ENCODE assay signal across 1 cellular context in the genomic region with DNA sequence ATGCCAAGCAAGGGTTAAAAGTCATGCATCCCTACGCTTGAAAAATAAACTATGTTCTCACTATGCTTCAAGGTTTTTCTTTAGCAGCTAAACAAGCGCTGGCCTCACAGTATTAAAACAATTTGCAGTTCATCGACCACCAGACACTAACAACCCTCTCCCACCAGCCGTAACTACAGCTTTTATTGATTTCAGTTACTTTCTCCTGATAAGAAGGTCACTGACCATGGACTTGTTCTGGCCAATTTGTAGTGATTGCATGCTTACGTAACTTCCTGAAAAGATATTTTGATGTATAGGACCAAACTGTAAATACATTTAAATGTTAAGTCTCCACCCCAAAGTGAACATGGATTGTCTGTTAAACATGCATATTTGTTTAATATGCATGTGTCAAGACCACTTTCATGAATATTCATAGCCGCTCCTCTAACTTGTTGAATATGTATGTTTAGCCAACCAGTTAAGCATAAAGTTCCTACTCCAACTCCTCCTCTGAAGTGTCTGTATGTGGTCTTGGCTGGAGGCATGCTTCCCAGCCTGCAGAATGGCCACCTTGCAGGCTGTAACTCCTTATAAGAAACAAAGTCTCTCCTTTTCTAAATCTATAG.
TF ChIP-seq lines count a peak whose summit lies in the region.

No MANE protein-coding gene starts in this region.

TF ChIP-seq in GM23338, 12 proteins besides CTCF, POLR2A, EP300 and RAD21 (continued from another document):
- TF ChIP-seq JUNB (IDR thresholded peaks at IDR 0.05; ENCODE audit: unreplicated experiment) (no peak), STAT1 (IDR thresholded peaks at IDR 0.05; ENCODE audit: unreplicated experiment) (no peak), ZNF331 (CRISPR knock-in tag; IDR thresholded peaks at IDR 0.05; ENCODE audit: low read depth) (no peak), EZH2 (IDR thresholded peaks at IDR 0.05; ENCODE audit: low read depth, unreplicated experiment) (no peak), EZH2phosphoT487 (IDR thresholded peaks at IDR 0.05; ENCODE audit: unreplicated experiment) (no peak), POLR2AphosphoS5 (IDR thresholded peaks at IDR 0.05; ENCODE audit: low read depth) (no peak), NANOG (IDR thresholded peaks at IDR 0.05; ENCODE audit: borderline replicate concordance) (no peak)
- TF ChIP-seq, protein P1, sequence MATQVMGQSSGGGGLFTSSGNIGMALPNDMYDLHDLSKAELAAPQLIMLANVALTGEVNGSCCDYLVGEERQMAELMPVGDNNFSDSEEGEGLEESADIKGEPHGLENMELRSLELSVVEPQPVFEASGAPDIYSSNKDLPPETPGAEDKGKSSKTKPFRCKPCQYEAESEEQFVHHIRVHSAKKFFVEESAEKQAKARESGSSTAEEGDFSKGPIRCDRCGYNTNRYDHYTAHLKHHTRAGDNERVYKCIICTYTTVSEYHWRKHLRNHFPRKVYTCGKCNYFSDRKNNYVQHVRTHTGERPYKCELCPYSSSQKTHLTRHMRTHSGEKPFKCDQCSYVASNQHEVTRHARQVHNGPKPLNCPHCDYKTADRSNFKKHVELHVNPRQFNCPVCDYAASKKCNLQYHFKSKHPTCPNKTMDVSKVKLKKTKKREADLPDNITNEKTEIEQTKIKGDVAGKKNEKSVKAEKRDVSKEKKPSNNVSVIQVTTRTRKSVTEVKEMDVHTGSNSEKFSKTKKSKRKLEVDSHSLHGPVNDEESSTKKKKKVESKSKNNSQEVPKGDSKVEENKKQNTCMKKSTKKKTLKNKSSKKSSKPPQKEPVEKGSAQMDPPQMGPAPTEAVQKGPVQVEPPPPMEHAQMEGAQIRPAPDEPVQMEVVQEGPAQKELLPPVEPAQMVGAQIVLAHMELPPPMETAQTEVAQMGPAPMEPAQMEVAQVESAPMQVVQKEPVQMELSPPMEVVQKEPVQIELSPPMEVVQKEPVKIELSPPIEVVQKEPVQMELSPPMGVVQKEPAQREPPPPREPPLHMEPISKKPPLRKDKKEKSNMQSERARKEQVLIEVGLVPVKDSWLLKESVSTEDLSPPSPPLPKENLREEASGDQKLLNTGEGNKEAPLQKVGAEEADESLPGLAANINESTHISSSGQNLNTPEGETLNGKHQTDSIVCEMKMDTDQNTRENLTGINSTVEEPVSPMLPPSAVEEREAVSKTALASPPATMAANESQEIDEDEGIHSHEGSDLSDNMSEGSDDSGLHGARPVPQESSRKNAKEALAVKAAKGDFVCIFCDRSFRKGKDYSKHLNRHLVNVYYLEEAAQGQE (IDR thresholded peaks at IDR 0.05; ENCODE audit: unreplicated experiment): no peak
